In the genomic region with DNA sequence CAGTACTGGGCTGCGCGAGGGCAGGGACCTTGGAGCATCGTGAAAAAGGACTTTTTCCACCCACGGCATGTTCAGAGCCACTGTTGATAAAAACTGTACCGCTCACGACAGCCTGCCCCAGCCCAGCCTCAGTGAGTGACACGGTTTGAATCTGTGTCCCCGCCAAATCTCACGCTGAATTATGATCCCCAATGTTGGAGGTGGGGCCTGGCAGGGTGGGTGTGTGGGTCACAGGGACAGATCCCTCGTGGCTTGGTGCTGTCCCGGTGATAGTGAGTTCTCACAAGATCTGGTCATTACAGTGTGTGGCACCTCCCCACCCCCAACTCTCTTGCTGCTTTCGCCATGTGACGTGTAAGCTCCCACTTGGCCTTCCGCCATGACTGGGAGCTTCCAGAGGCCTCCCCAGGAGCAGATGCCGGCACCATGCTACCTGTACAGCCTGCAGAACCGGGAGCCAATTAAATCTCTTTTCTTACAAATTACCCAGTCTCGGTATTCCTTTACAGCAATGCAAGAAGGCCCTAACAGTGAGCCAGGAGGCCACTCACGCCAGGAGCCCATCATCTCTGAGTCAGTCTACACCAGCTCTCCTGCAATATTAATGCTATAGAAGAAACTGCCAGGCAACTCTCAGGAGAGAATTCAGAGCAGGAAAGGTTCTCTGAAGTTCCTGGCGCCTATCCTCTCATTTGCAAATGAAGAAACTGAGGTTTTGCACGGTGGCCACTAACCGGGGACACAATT, we compare ENCODE assay signal across 8 cellular contexts. TPM values are rescaled to one million over a fixed set of nuclear protein-coding genes. Genes with fewer than 3 reads are reported as not detected.
DNase-seq lines count a peak whose midpoint lies in the region; ATAC-seq and TF ChIP-seq lines count a peak whose summit lies in the region.

No MANE protein-coding gene starts in this region.

- peaks cover 39% of the 10 kb centered on the region for H3K4me1 Mint-ChIP-seq in T-helper 17 cell

- in situ Hi-C loops in GM13977 (cut with MboI; ENCODE audit: low pct_unique_long_range_greater_than_20kb, low sequenced_read_pairs, unreplicated experiment) = no loop called here

- no peaks in the 10 kb centered on the region for H3K27me3 Mint-ChIP-seq in T-helper 17 cell

- H3K4me3 Mint-ChIP-seq in T-helper 17 cell = peak overlapping the region; percentile 81

- H3K9me3 ChIP-seq in T-helper 17 cell (ENCODE audit: control insufficient read depth, low read length, poor library complexity, severe bottlenecking) = no peaks in the 10 kb centered on the region

- TF ChIP-seq CTCF in GM13977 (IDR thresholded peaks at IDR 0.05; ENCODE audit: extremely low read depth, insufficient read depth, missing control alignments) = no peak
- no peak for TF ChIP-seq CTCF in fibroblast of mammary gland (conservative IDR thresholded peaks at IDR 0.05; ENCODE audit: control insufficient read depth, insufficient read depth, low read depth, low read length)
- TF ChIP-seq CTCF in retinal pigment epithelial cell (conservative IDR thresholded peaks at IDR 0.05; ENCODE audit: low read depth, low read length) = no peak

- peak overlapping the region; percentile 39 for H3K27ac Mint-ChIP-seq in T-helper 17 cell

- DNase-seq in GM13977 (ENCODE audit: low spot score) = peak; percentile 17
- no peak for DNase-seq in T-helper 17 cell
- peak; percentile 72 for DNase-seq in fibroblast of mammary gland (ENCODE audit: low read depth)
- DNase-seq in retinal pigment epithelial cell (ENCODE audit: low read depth) = no peak
- no peak for DNase-seq in NCI-H69 (lab: John Stamatoyannopoulos, UW)
- DNase-seq in DMS153 treated with DMSO at 0.1 percent for 48 hours (lab: John Stamatoyannopoulos, UW; ENCODE audit: unreplicated experiment) = no peak

- no peaks in the 10 kb centered on the region for H3K36me3 Mint-ChIP-seq in T-helper 17 cell (ENCODE audit: low read depth)

- ATAC-seq in T-helper 17 cell = no peak
- ATAC-seq in HG03565 (IDR thresholded peaks at IDR 0.05; ENCODE audit: unreplicated experiment) = no peak
- ATAC-seq in GM19023 (IDR thresholded peaks at IDR 0.05; ENCODE audit: unreplicated experiment) = no peak

- H3K4me3 ChIP-seq in fibroblast of mammary gland (ENCODE audit: control insufficient read depth, low read depth, low read length) (peak overlapping the region; percentile 56), retinal pigment epithelial cell (ENCODE audit: low read length) (peak overlapping the region; percentile 64)

RNA-seq across cellular contexts. Expression of a gene that starts 1.3 kb away (rescaled TPM):
- 10 to 100 TPM; 40.2 to 56.3 TPM for total RNA-seq in T-helper 17 cell

Comparison
In these comparisons a context has a peak if more than half of its experiments do, and no peak if none do; other contexts are left out.
1. DNase-seq: peak in GM13977 (single experiment) and fibroblast of mammary gland (single experiment); none in T-helper 17 cell (0 of 3), retinal pigment epithelial cell (single experiment), NCI-H69 (single experiment) and DMS153 treated with DMSO at 0.1 percent for 48 hours (single experiment).